In the genomic region with DNA sequence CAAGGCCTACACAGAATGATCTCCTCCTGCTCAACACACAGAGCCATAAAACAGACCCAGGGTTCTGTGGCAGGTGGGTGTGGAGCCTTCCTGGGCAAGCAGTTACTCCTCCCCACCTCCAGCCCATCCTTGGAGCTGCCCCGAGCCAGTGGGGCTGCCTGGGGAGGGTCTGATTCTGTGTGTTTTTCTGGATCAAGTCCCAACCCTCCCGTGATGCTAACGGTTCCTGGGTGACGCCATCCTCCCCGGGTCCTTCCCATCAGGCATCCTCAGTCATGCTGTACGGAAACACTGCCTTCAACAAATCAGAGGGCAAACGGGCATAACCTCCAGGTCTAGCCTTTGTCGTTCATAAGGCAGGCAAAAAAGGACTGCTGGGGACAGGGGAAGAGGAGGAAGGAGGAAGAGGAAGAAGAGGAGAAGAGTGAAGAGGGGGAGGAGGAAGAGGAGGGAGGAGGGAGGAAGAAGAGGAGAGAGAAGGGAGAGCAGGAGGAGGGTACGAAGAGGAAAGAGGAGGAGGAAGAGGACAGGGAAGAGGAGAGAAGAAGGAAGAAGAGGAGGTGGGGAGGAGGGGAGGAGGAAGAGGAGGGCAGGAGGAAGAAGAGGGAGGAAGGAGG, we compare ENCODE assay signal across 9 cellular contexts.
DNase-seq lines count a peak whose midpoint lies in the region; FAIRE-seq and TF ChIP-seq lines count a peak whose summit lies in the region.
"Had no signal": no experiment of that assay in that cellular context is flagged by ENCODE, and none has a peak within 500 bp of the region (broad histone marks: within the 10 kb centered on the region; RNA-seq: fewer than 3 reads in every experiment).

No MANE protein-coding gene starts in this region.

- FAIRE-seq in GM19239 (lab: Jason Lieb, UNC): peak; percentile 40
- FAIRE-seq: pancreas had no signal

- DNase-seq in AG04450 (ENCODE audit: low read depth, low spot score): no peak
- no peak for DNase-seq in GM19239 (ENCODE audit: insufficient read length, low spot score)
- no peak for DNase-seq in activated naive CD8-positive, alpha-beta T cell treated with anti-CD3 and anti-CD28 coated beads for 36 hours
- DNase-seq in central memory CD4-positive, alpha-beta T cell: no peak
- no peak for DNase-seq in GM19238 (ENCODE audit: insufficient read length, low spot score)
- DNase-seq in NCI-H187 (lab: John Stamatoyannopoulos, UW): no peak
- DNase-seq in activated CD8-positive, alpha-beta memory T cell treated with anti-CD3 and anti-CD28 coated beads, Interleukin-2, amount 50 U/mL, for 4 hours: no peak

- H3K36me3 Mint-ChIP-seq in activated naive CD8-positive, alpha-beta T cell treated with anti-CD3 and anti-CD28 coated beads for 36 hours: peaks cover 8% of the 10 kb centered on the region

- no peak for TF ChIP-seq CTCF in AG04450 (IDR thresholded peaks at IDR 0.05; ENCODE audit: low read depth, low read length)

- H3K4me1 ChIP-seq in muscle layer of colon (ENCODE audit: insufficient read depth, low read length): no peaks in the 10 kb centered on the region

- CTCF ChIA-PET in AG04450 (lab: Charles Lee): interaction anchor here (1.0 to 1.1 kb wide), 2 partner anchors 20 to 28 kb away, joined by 3 to 8 read pairs; no protein-coding TSS in a partner anchor

- no peaks in the 10 kb centered on the region for H3K27me3 ChIP-seq in AG04450 (ENCODE audit: control insufficient read depth, insufficient read depth, low read length)
- H3K27me3 ChIP-seq in muscle layer of colon (ENCODE audit: control insufficient read depth in 1 of 2, insufficient read depth in 2 of 2, low read length in 2 of 2): no peaks in the 10 kb centered on the region
- H3K27me3 ChIP-seq: pancreas had no signal

- H3K4me3 Mint-ChIP-seq in activated naive CD8-positive, alpha-beta T cell treated with anti-CD3 and anti-CD28 coated beads for 36 hours: peak overlapping the region; percentile 82

- no peak overlapping the region for H3K4me3 ChIP-seq in AG04450 (ENCODE audit: low read depth, low read length)
- H3K4me3 ChIP-seq in muscle layer of colon (ENCODE audit: low read depth in 1 of 2, low read length in 2 of 2): no peak overlapping the region
- H3K4me3 ChIP-seq: pancreas had no signal

- H3K9me3 ChIP-seq in AG04450 (ENCODE audit: control insufficient read depth, insufficient read depth, low read length): no peaks in the 10 kb centered on the region; the same call in 1 of the 2 replicates
- H3K9me3 ChIP-seq in muscle layer of colon (ENCODE audit: low read length): no peaks in the 10 kb centered on the region
- H3K9me3 ChIP-seq: pancreas had no signal

- no peaks in the 10 kb centered on the region for H3K9me3 Mint-ChIP-seq in activated naive CD8-positive, alpha-beta T cell treated with anti-CD3 and anti-CD28 coated beads for 36 hours

- POLR2A ChIA-PET in AG04450 (lab: Yijun Ruan, JAX): interaction anchor here (0.6 to 2.0 kb wide), 4 partner anchors 8 to 703 kb away, joined by 4 to 10 read pairs (median 4); no protein-coding TSS in a partner anchor

- H3K27me3 Mint-ChIP-seq in activated naive CD8-positive, alpha-beta T cell treated with anti-CD3 and anti-CD28 coated beads for 36 hours: no peaks in the 10 kb centered on the region

- H3K4me1 Mint-ChIP-seq in activated naive CD8-positive, alpha-beta T cell treated with anti-CD3 and anti-CD28 coated beads for 36 hours: peaks cover 50% of the 10 kb centered on the region

- no peaks in the 10 kb centered on the region for H3K36me3 ChIP-seq in muscle layer of colon (ENCODE audit: insufficient read depth, low read length)
- H3K36me3 ChIP-seq: pancreas had no signal

- no peak overlapping the region for H3K9ac ChIP-seq in muscle layer of colon (ENCODE audit: low read length)

- no peak overlapping the region for H3K27ac Mint-ChIP-seq in activated naive CD8-positive, alpha-beta T cell treated with anti-CD3 and anti-CD28 coated beads for 36 hours

- H3K27ac ChIP-seq in AG04450 (ENCODE audit: low read depth, low read length): peak overlapping the region; percentile 31
- peak overlapping the region; percentile 79 for H3K27ac ChIP-seq in muscle layer of colon (ENCODE audit: low read depth, low read length)
